27 cellular contexts compared by ENCODE assay signal in the genomic region with DNA sequence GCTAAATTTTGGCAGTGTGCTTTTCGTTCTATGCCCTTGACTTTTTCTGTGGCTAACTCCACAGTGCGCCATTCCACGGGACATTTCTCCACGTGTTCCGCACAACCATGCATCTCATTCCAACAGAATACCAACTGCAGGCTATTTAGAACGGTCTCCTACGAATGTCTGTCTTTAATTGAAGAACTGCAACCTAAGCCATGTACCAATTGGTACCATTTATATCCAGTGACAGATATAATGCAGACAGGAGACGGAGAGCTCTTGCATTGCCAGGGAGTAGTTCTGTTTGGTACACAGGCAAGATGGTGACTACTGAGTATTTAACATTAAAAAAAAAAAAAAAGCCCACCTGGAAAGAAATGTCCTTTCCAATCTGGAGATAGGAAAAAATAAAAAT.
"Had no signal": no experiment of that assay in that cellular context is flagged by ENCODE, and none has a peak within 500 bp of the region (broad histone marks: within the 10 kb centered on the region; RNA-seq: fewer than 3 reads in every experiment).

No MANE protein-coding gene starts in this region.

- ATAC-seq: esophagus mucosa; gastroesophageal sphincter; left colon; left ventricle myocardium superior; lower lobe of right lung; naive thymus-derived CD8-positive, alpha-beta T cell; right lobe of liver; stimulated activated naive CD8-positive, alpha-beta T cell treated with anti-CD3 and anti-CD28 coated beads, Interleukin-15, amount 100 ng/mL, for 72 hours had no signal

- H3K27me3 ChIP-seq: gastroesophageal sphincter, heart left ventricle, ovary, right lobe of liver, transverse colon, vagina had no signal

- H3K27ac Mint-ChIP-seq: endodermal cell; stimulated activated naive CD8-positive, alpha-beta T cell treated with anti-CD3 and anti-CD28 coated beads, Interleukin-15, amount 100 ng/mL, for 72 hours had no signal

- H3K4me1 ChIP-seq: right lobe of liver, suprapubic skin, transverse colon had no signal

- H3K27ac ChIP-seq: epithelial cell of prostate, gastroesophageal sphincter, lower lobe of right lung, ovary, right lobe of liver, suprapubic skin, transverse colon, vagina had no signal

- H3K4me2 ChIP-seq: smooth muscle cell had no signal

- H3K27me3 Mint-ChIP-seq: naive thymus-derived CD8-positive, alpha-beta T cell; stimulated activated naive CD8-positive, alpha-beta T cell treated with anti-CD3 and anti-CD28 coated beads, Interleukin-15, amount 100 ng/mL, for 72 hours had no signal

- H3K36me3 ChIP-seq: gastroesophageal sphincter, heart left ventricle, lower lobe of right lung, ovary, right lobe of liver, suprapubic skin, transverse colon, vagina had no signal

- H3K9me3 ChIP-seq: gastroesophageal sphincter, heart left ventricle, lower lobe of right lung, ovary, right lobe of liver, suprapubic skin, transverse colon, vagina had no signal

- H3K4me3 Mint-ChIP-seq: endodermal cell; naive thymus-derived CD8-positive, alpha-beta T cell; stimulated activated naive CD8-positive, alpha-beta T cell treated with anti-CD3 and anti-CD28 coated beads, Interleukin-15, amount 100 ng/mL, for 72 hours had no signal

- H3K4me3 ChIP-seq: gastroesophageal sphincter, heart left ventricle, lower lobe of right lung, ovary, right lobe of liver, smooth muscle cell, suprapubic skin, transverse colon, vagina had no signal

- H3K9me3 Mint-ChIP-seq: endodermal cell; naive thymus-derived CD8-positive, alpha-beta T cell; stimulated activated naive CD8-positive, alpha-beta T cell treated with anti-CD3 and anti-CD28 coated beads, Interleukin-15, amount 100 ng/mL, for 72 hours had no signal

- DNase-seq: effector CD8-positive, alpha-beta T cell; endodermal cell; foreskin fibroblast; heart left ventricle; hippocampal formation; left colon; left ventricle myocardium superior; lower lobe of right lung; naive thymus-derived CD8-positive, alpha-beta T cell; occipital lobe; ovary; posterior cingulate gyrus; retina; right lobe of liver; stimulated activated CD4-positive, alpha-beta T cell treated with anti-CD3 and anti-CD28 coated beads, Interleukin-12 subunit alpha, Interleukin-12 subunit beta, amount 100 ng/mL, for 4 hours; stimulated activated CD4-positive, alpha-beta T cell treated with anti-CD3 and anti-CD28 coated beads, Interleukin-1b, Interleukin-23, amount 100 ng/mL, for 48 hours; stimulated activated CD4-positive, alpha-beta T cell treated with anti-CD3 and anti-CD28 coated beads, Interleukin-4, amount 100 ng/mL, for 1 hour; stimulated activated CD8-positive, alpha-beta memory T cell treated with anti-CD3 and anti-CD28 coated beads, Interleukin-4, amount 100 ng/mL, for 48 hours; stimulated activated naive CD4-positive, alpha-beta T cell; stimulated activated naive CD8-positive, alpha-beta T cell treated with anti-CD3 and anti-CD28 coated beads, Interleukin-15, amount 100 ng/mL, for 72 hours; transverse colon had no signal
